17 cellular contexts compared by ENCODE assay signal in genomic region chr4:182897601-182898478, GRCh38. TPM values are rescaled to one million over a fixed set of nuclear protein-coding genes. Genes with fewer than 3 reads are reported as not detected.
DNase-seq lines count a peak whose midpoint lies in the region; ATAC-seq and TF ChIP-seq lines count a peak whose summit lies in the region.
"Had no signal": no experiment of that assay in that cellular context is flagged by ENCODE, and none has a peak within 500 bp of the region (broad histone marks: within the 10 kb centered on the region; RNA-seq: fewer than 3 reads in every experiment).

No MANE protein-coding gene starts in this region.

- peaks cover 60% of the 10 kb centered on the region for H3K36me3 Mint-ChIP-seq in CD4-positive, CD25-positive, alpha-beta regulatory T cell

- intact Hi-C loops in adrenal gland (cut with DNase I): no loop called here

- TF ChIP-seq POLR2A in adrenal gland (IDR thresholded peaks at IDR 0.05): no peak

- H3K4me3 Mint-ChIP-seq in CD4-positive, CD25-positive, alpha-beta regulatory T cell: no peak overlapping the region
- H3K4me3 Mint-ChIP-seq: stimulated activated naive CD8-positive, alpha-beta T cell treated with anti-CD3 and anti-CD28 coated beads, Interleukin-15, amount 100 ng/mL, for 72 hours had no signal

- no peaks in the 10 kb centered on the region for H3K27me3 Mint-ChIP-seq in CD4-positive, CD25-positive, alpha-beta regulatory T cell
- H3K27me3 Mint-ChIP-seq: stimulated activated naive CD8-positive, alpha-beta T cell treated with anti-CD3 and anti-CD28 coated beads, Interleukin-15, amount 100 ng/mL, for 72 hours had no signal

- TF ChIP-seq CTCF in adrenal gland (IDR thresholded peaks at IDR 0.05): no peak

- peak overlapping the region in 2 of 3 donors; percentile 4 to 27 for H3K27ac Mint-ChIP-seq in CD4-positive, CD25-positive, alpha-beta regulatory T cell
- H3K27ac Mint-ChIP-seq: stimulated activated naive CD8-positive, alpha-beta T cell treated with anti-CD3 and anti-CD28 coated beads, Interleukin-15, amount 100 ng/mL, for 72 hours had no signal

- H3K4me1 ChIP-seq in CD4-positive, CD25-positive, alpha-beta regulatory T cell (ENCODE audit: control insufficient read depth, insufficient read depth, low read length, poor library complexity, severe bottlenecking): no peaks in the 10 kb centered on the region
- peaks cover 0 to 38% of the 10 kb centered on the region in 2 donors for H3K4me1 ChIP-seq in adrenal gland (replicated peaks in 1 of 2)
- H3K4me1 ChIP-seq in HAP-1: no peaks in the 10 kb centered on the region
- H3K4me1 ChIP-seq: right atrium auricular region, uterus had no signal

- no peak for DNase-seq in CD4-positive, CD25-positive, alpha-beta regulatory T cell
- DNase-seq in NCI-H1092 (lab: John Stamatoyannopoulos, UW) (peak; percentile 57), adrenal gland (peak in 5 of 7 donors; percentile 36 to 52 (median 48)), mucosa of gallbladder (ENCODE audit: low spot score) (peak; percentile 42), H4 (ENCODE audit: low spot score) (no peak), NCI-H2171 treated with DMSO at 0.1 percent for 48 hours (lab: John Stamatoyannopoulos, UW) (no peak), superior temporal gyrus (ENCODE audit: extremely low spot score) (no peak), HAP-1 (ENCODE audit: low spot score in 2 of 2) (no peak)
- DNase-seq: activated CD4-positive, alpha-beta T cell treated with anti-CD3 and anti-CD28 coated beads, Interleukin-2, amount 50 U/mL, for 48 hours; activated naive CD4-positive, alpha-beta T cell treated with anti-CD3 and anti-CD28 coated beads, Interleukin-2, amount 50 U/mL, for 16 hours; activated T-cell treated with anti-CD3 and anti-CD28 coated beads for 4 hours; nucleus accumbens; stimulated activated naive CD8-positive, alpha-beta T cell treated with anti-CD3 and anti-CD28 coated beads, Interleukin-15, amount 100 ng/mL, for 72 hours; T-helper 1 cell; uterus had no signal

- no peaks in the 10 kb centered on the region for H3K9me3 ChIP-seq in CD4-positive, CD25-positive, alpha-beta regulatory T cell (ENCODE audit: control insufficient read depth in 2 of 2, low read length in 2 of 2)
- H3K9me3 ChIP-seq in adrenal gland (replicated peaks in 1 of 3) (no peaks in the 10 kb centered on the region), HAP-1 (no peaks in the 10 kb centered on the region)
- H3K9me3 ChIP-seq: right atrium auricular region, uterus had no signal

- H3K36me3 ChIP-seq in CD4-positive, CD25-positive, alpha-beta regulatory T cell (ENCODE audit: control insufficient read depth, insufficient read depth, low read length): peaks cover 63% of the 10 kb centered on the region
- H3K36me3 ChIP-seq in adrenal gland (replicated peaks in 1 of 2) (peaks cover 0 to 55% of the 10 kb centered on the region in 2 donors), HAP-1 (replicated peaks) (peaks cover 21% of the 10 kb centered on the region)
- H3K36me3 ChIP-seq: uterus had no signal

- no peak overlapping the region for H3K4me3 ChIP-seq in CD4-positive, CD25-positive, alpha-beta regulatory T cell (ENCODE audit: low read depth, low read length)
- H3K4me3 ChIP-seq in adrenal gland (no peak overlapping the region), HAP-1 (no peak overlapping the region)
- H3K4me3 ChIP-seq: K562, right atrium auricular region, uterus had no signal

- 76 to 84% (median 78%) methylated on average over 18 to 20 of the region's 20 CpGs for WGBS in adrenal gland, 4 donors

- no peak overlapping the region for H3K27ac ChIP-seq in CD4-positive, CD25-positive, alpha-beta regulatory T cell (ENCODE audit: insufficient read depth, low read length, poor library complexity, severe bottlenecking)
- H3K27ac ChIP-seq in adrenal gland: peak overlapping the region in 2 of 5 donors; percentile 24 to 72
- H3K27ac ChIP-seq: right atrium auricular region, uterus had no signal

- no peaks in the 10 kb centered on the region for H3K9me3 Mint-ChIP-seq in CD4-positive, CD25-positive, alpha-beta regulatory T cell
- H3K9me3 Mint-ChIP-seq: stimulated activated naive CD8-positive, alpha-beta T cell treated with anti-CD3 and anti-CD28 coated beads, Interleukin-15, amount 100 ng/mL, for 72 hours had no signal

- ATAC-seq in CD4-positive, CD25-positive, alpha-beta regulatory T cell (ENCODE audit: low read depth in 2 of 2): no peak
- ATAC-seq: K562; stimulated activated naive CD8-positive, alpha-beta T cell treated with anti-CD3 and anti-CD28 coated beads, Interleukin-15, amount 100 ng/mL, for 72 hours had no signal

- H3K27me3 ChIP-seq in CD4-positive, CD25-positive, alpha-beta regulatory T cell (ENCODE audit: control insufficient read depth, insufficient read depth, low read length): no peaks in the 10 kb centered on the region
- H3K27me3 ChIP-seq in adrenal gland (no peaks in the 10 kb centered on the region), HAP-1 (ENCODE audit: low read depth) (no peaks in the 10 kb centered on the region)
- H3K27me3 ChIP-seq: right atrium auricular region, uterus had no signal

- peaks cover 0 to 21% (median 5%) of the 10 kb centered on the region in 4 donors for H3K4me1 Mint-ChIP-seq in CD4-positive, CD25-positive, alpha-beta regulatory T cell
- H3K4me1 Mint-ChIP-seq: stimulated activated naive CD8-positive, alpha-beta T cell treated with anti-CD3 and anti-CD28 coated beads, Interleukin-15, amount 100 ng/mL, for 72 hours had no signal

- in situ Hi-C loops in HAP-1 (cut with MboI; ENCODE audit: low sequenced_read_pairs): no loop called here

RNA-seq across cellular contexts. Expression of gene DCTD, which starts 19.3 kb away (rescaled TPM):
- total RNA-seq in CD4-positive, CD25-positive, alpha-beta regulatory T cell: 57.5 TPM
- polyA plus RNA-seq in CD4-positive, CD25-positive, alpha-beta regulatory T cell: 100 to 1,000 TPM in 1 of 4 donors, 10 to 100 TPM in 3; 84.1 to 104 (median 89.2) TPM
- total RNA-seq in adrenal gland (100 to 1,000 TPM in 6 of 8 donors, 10 to 100 TPM in 2; 70.0 to 254 (median 126) TPM), mucosa of gallbladder (141 TPM)
- polyA plus RNA-seq in adrenal gland: 100 to 1,000 TPM in 2 of 3 donors, 10 to 100 TPM in 1; 54.5 to 164 (median 102) TPM
- 116 and 126 TPM in 2 replicates for total RNA-seq in H4 (2014; rRNA removed; shearing (Covaris generic))

Comparison
In these comparisons a context has a peak if more than half of its experiments do, and no peak if none do; other contexts are left out.
1. DNase-seq: peak in NCI-H1092 (single experiment), adrenal gland (5 of 7) and mucosa of gallbladder (single experiment); none in CD4-positive, CD25-positive, alpha-beta regulatory T cell (0 of 3), H4 (single experiment), NCI-H2171 treated with DMSO at 0.1 percent for 48 hours (single experiment), superior temporal gyrus (single experiment) and HAP-1 (0 of 2).